In the genomic region with DNA sequence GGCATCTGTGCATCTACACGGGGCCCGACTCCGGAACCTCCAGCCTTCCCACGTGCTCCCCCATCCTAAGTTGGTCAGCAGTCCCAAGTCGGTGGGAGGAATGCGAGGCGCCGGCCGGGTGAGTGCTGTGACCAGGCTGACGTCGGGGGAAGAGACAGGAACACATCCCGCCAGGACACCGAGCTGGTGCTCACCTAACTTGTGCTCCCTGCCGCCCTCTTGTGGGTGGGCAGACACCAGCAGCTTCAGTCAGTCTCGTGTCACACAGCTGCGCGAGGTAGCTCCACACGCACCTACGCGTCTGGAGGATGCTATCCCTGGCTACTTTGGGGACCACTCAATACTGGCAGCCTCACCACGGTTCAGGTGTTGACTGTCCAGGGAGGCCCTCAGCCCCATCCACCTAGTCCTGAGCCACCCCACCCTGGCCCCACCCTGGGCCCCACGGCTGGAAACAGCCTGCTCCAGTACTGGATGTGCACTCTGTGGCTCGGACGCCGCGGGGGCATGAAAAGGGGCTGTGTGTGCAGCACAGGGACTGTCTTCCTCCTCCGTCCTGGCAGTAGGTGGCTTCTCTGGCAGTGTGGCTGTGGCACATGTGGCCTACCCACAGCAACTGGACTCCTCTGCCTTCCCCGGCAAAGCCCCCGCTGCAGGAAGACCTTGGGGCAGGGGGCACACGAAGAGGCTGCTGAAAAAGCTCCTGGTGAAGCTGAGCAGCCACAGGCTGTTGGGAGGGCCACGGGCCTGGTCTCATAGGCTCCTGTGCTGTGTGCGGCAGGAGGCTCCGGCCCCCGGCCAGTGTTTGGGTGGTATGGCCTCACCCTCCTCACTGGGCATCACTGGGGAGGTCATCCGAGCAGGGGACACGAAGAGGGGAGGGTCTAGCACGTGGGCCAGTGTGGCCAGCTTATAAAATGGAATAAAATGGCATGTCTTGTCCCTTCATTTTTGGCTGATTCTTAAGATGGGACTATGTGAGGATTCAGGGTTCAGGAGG, we compare ENCODE assay signal across 8 cellular contexts. TPM values are rescaled to one million over a fixed set of nuclear protein-coding genes. Genes with fewer than 3 reads are reported as not detected.
A peak's percentile ranks its signal among the peaks of the same experiment; 100 is the strongest.
DNase-seq lines count a peak whose midpoint lies in the region; TF ChIP-seq lines count a peak whose summit lies in the region.

No MANE protein-coding gene starts in this region.

- no peak for TF ChIP-seq EP300 in stomach (IDR thresholded peaks at IDR 0.05)

- H4K5ac ChIP-seq in mesendoderm (ENCODE audit: low read length): no peak overlapping the region

- H3K4me3 Mint-ChIP-seq in chondrocyte (ENCODE audit: unreplicated experiment): no peak overlapping the region

- H2BK120ac ChIP-seq in mesendoderm (ENCODE audit: low read depth, low read length): no peak overlapping the region

- DNase-seq in DMS53 (lab: John Stamatoyannopoulos, UW) (peak; percentile 88), LoVo (ENCODE audit: low spot score) (peak; percentile 46), chondrocyte (ENCODE audit: low spot score) (no peak), mesendoderm (peak; percentile 89), stomach (peak; percentile 79), DMS114 treated with DMSO at 0.1 percent for 48 hours (lab: John Stamatoyannopoulos, UW; ENCODE audit: unreplicated experiment) (no peak)
- peak; percentile 83 for DNase-seq in activated CD4-positive, alpha-beta T cell treated with anti-CD3 and anti-CD28 coated beads for 48 hours
- DNase-seq in NK-92 treated with Interleukin-12 subunit alpha and Interleukin-12 subunit beta, amount 100 ng/mL, for 24 hours (lab: John Stamatoyannopoulos, UW): no peak

- H3K4me1 ChIP-seq in mesendoderm (ENCODE audit: control insufficient read depth, low read depth, low read length) (no peaks in the 10 kb centered on the region), stomach (peaks cover 18 to 38% (median 28%) of the 10 kb centered on the region in 4 donors)

- no peak overlapping the region for H3K27ac ChIP-seq in mesendoderm (ENCODE audit: low read depth, low read length)
- peak overlapping the region in 3 of 5 donors; percentile 55 to 67 (median 61) for H3K27ac ChIP-seq in stomach

- TF ChIP-seq CTCF in chondrocyte (IDR thresholded peaks at IDR 0.05) (peak; percentile 70), stomach (IDR thresholded peaks at IDR 0.05) (peak in 5 of 7 experiments; percentile 38 to 72 (median 47))

- H2BK5ac ChIP-seq in mesendoderm (ENCODE audit: low read length): no peak overlapping the region

- peaks cover 22% of the 10 kb centered on the region for H3K4me1 Mint-ChIP-seq in chondrocyte (ENCODE audit: low read depth)

- H3K9ac ChIP-seq in mesendoderm (ENCODE audit: low read length): no peak overlapping the region

- no peak overlapping the region for H3K27ac Mint-ChIP-seq in chondrocyte (ENCODE audit: unreplicated experiment)

- H4K8ac ChIP-seq in mesendoderm (ENCODE audit: low read depth, low read length): no peak overlapping the region

- no CpG with 5 or more reads among the region's 37 CpGs for WGBS in mesendoderm (ENCODE audit: extremely low coverage, insufficient coverage, low lambda C conversion rate)
- 67 to 81% (median 71%) methylated on average over 19 to 37 of the region's 37 CpGs for WGBS in stomach, 5 donors

- no peaks in the 10 kb centered on the region for H3K27me3 ChIP-seq in mesendoderm (ENCODE audit: insufficient read depth, low read length, poor library complexity)
- peaks cover 0 to 3% (median 0%) of the 10 kb centered on the region in 3 donors for H3K27me3 ChIP-seq in stomach

- H3K36me3 ChIP-seq in mesendoderm (ENCODE audit: control insufficient read depth, insufficient read depth, low read length) (no peaks in the 10 kb centered on the region), stomach (peaks cover 11 to 33% (median 26%) of the 10 kb centered on the region in 4 donors)

- H3K4me3 ChIP-seq in mesendoderm (ENCODE audit: low read length) (no peak overlapping the region), stomach (no peak overlapping the region)

- H3K56ac ChIP-seq in mesendoderm (ENCODE audit: low read length): no peak overlapping the region

- TF ChIP-seq POLR2A in stomach (IDR thresholded peaks at IDR 0.05): no peak

- no peaks in the 10 kb centered on the region for H3K36me3 Mint-ChIP-seq in chondrocyte (ENCODE audit: low read depth)

- no peaks in the 10 kb centered on the region for H3K9me3 ChIP-seq in stomach

- H3K4ac ChIP-seq in mesendoderm (ENCODE audit: low read depth, low read length): no peak overlapping the region

- H3K27me3 Mint-ChIP-seq in chondrocyte (ENCODE audit: low read depth): no peaks in the 10 kb centered on the region

- no peaks in the 10 kb centered on the region for H3K79me1 ChIP-seq in mesendoderm (ENCODE audit: low read length)

- intact Hi-C loops in stomach (cut with DNase I; ENCODE audit: low total_unique reads): no loop called here

- H3K4me2 ChIP-seq in mesendoderm (ENCODE audit: low read length): no peak overlapping the region

- H3K79me2 ChIP-seq in mesendoderm (ENCODE audit: control insufficient read depth, insufficient read depth, low read length): no peaks in the 10 kb centered on the region

- no peak overlapping the region for H3K23ac ChIP-seq in mesendoderm (ENCODE audit: low read length)

- H2AK5ac ChIP-seq in mesendoderm (ENCODE audit: low read length): no peak overlapping the region

- H2BK15ac ChIP-seq in mesendoderm (replicated peaks; ENCODE audit: low read depth): no peak overlapping the region

- no peaks in the 10 kb centered on the region for H3K9me3 Mint-ChIP-seq in chondrocyte (ENCODE audit: low read depth)

- no peak overlapping the region for H3K18ac ChIP-seq in mesendoderm (ENCODE audit: low read length)

RNA-seq across cellular contexts. Expression of gene BID, which starts 11.2 kb away (rescaled TPM):
- 12.5 to 15.9 TPM (median 13.2 TPM) in 3 replicates for total RNA-seq in chondrocyte
- 59.6 TPM for polyA plus RNA-seq in mesendoderm (2013, experiment 1 of 2)
- 60.0 TPM for polyA plus RNA-seq in mesendoderm (2013, experiment 2 of 2)
- 10 to 100 TPM in 4 of 5 donors, 1 to 10 TPM in 1; 1.2 to 50.9 (median 24.0) TPM for total RNA-seq in stomach
- polyA plus RNA-seq in stomach: 10 to 100 TPM; 15.2 to 24.4 (median 15.3) TPM

Comparison
In these comparisons a context has a peak if more than half of its experiments do, and no peak if none do; other contexts are left out.
1. DNase-seq: peak in DMS53 (single experiment), LoVo (single experiment), activated CD4-positive, alpha-beta T cell treated with anti-CD3 and anti-CD28 coated beads for 48 hours (single experiment), mesendoderm (single experiment) and stomach (single experiment); none in chondrocyte (single experiment), DMS114 treated with DMSO at 0.1 percent for 48 hours (single experiment) and NK-92 treated with Interleukin-12 subunit alpha and Interleukin-12 subunit beta, amount 100 ng/mL, for 24 hours (single experiment).